ENCODE assay signal across 1 cellular context in genomic region chr3:111735271-111735758, GRCh38.
A peak's percentile ranks its signal among the peaks of the same experiment; 100 is the strongest.
TF ChIP-seq lines count a peak whose summit lies in the region.

No MANE protein-coding gene starts in this region.

TF ChIP-seq in HCT116, 20 proteins besides CTCF, POLR2A, EP300 and RAD21 (continued from another document):
- TF ChIP-seq REST (IDR thresholded peaks at IDR 0.05; ENCODE audit: low read depth) (no peak), SP1 (IDR thresholded peaks at IDR 0.05; ENCODE audit: low read depth) (peak; percentile 96), ZFX (IDR thresholded peaks at IDR 0.05) (no peak), POLR2AphosphoS5 (IDR thresholded peaks at IDR 0.05; ENCODE audit: low read depth, low read length) (peak; percentile 42; the same call in 1 of the 2 replicates), CBX3 (IDR thresholded peaks at IDR 0.05; ENCODE audit: low read depth) (peak; percentile 93), EGR1 (IDR thresholded peaks at IDR 0.05; ENCODE audit: low read depth) (peak; percentile 59; the same call in 1 of the 2 replicates), MAX (IDR thresholded peaks at IDR 0.05) (peak; percentile 89)
